7 cellular contexts compared by ENCODE assay signal in genomic region chr9:128689820-128690683, GRCh38. TPM values are rescaled to one million over a fixed set of nuclear protein-coding genes. Genes with fewer than 3 reads are reported as not detected.
DNase-seq lines count a peak whose midpoint lies in the region; ATAC-seq and TF ChIP-seq lines count a peak whose summit lies in the region.

No MANE protein-coding gene starts in this region.

- peak overlapping the region; percentile 91 for H3K4me2 ChIP-seq in KMS-11

- H3K4me3 ChIP-seq in KMS-11 (IDR thresholded peaks at IDR 0.05; ENCODE audit: insufficient read depth, low read depth, low read length) (no peak overlapping the region), lower lobe of right lung (peak overlapping the region; percentile 78)

- no peak for ATAC-seq in lower lobe of right lung
- no peak for ATAC-seq in HG03469 (IDR thresholded peaks at IDR 0.05; ENCODE audit: unreplicated experiment)

- H3K36me3 ChIP-seq in KMS-11 (ENCODE audit: insufficient read depth) (peaks cover 26% of the 10 kb centered on the region; the same call in 1 of the 2 replicates), lower lobe of right lung (peaks cover 41% of the 10 kb centered on the region)

- peaks cover 73% of the 10 kb centered on the region for H3K79me2 ChIP-seq in KMS-11 (ENCODE audit: insufficient read depth, low read depth)

- H3K27ac ChIP-seq in KMS-11 (peak overlapping the region; percentile 66), lower lobe of right lung (peak overlapping the region; percentile 69)

- intact Hi-C loops in lower lobe of right lung (cut with DNase I) = no loop called here

- H2AFZ ChIP-seq in KMS-11 (ENCODE audit: low read depth) = no peak overlapping the region

- TF ChIP-seq CTCF in GM13976 (IDR thresholded peaks at IDR 0.05; ENCODE audit: borderline replicate concordance, control extremely low read depth, extremely low read depth, insufficient read depth, missing control alignments) = no peak
- no peak for TF ChIP-seq CTCF in KMS-11 (conservative IDR thresholded peaks at IDR 0.05; ENCODE audit: low read depth, low read length)
- TF ChIP-seq CTCF in lower lobe of right lung (IDR thresholded peaks at IDR 0.05) = no peak

- H3K4me1 ChIP-seq in KMS-11 (ENCODE audit: low read depth, poor library complexity, severe bottlenecking) (peaks cover 69% of the 10 kb centered on the region), lower lobe of right lung (peaks cover 52% of the 10 kb centered on the region)

- H3K9ac ChIP-seq in KMS-11 = peak overlapping the region; percentile 79

- DNase-seq in GM13976 (ENCODE audit: low spot score) = peak; percentile 83
- DNase-seq in activated CD4-positive, CD25-positive, alpha-beta regulatory T cell treated with anti-CD3 and anti-CD28 coated beads, Interleukin-2, amount 50 U/mL, for 16 hours (ENCODE audit: low read depth, low spot score) = peak; percentile 30
- DNase-seq in dedifferentiated amniotic fluid mesenchymal stem cell (ENCODE audit: extremely low spot score) = peak; percentile 17
- peak; percentile 51 for DNase-seq in lower lobe of right lung
- DNase-seq in stimulated activated CD8-positive, alpha-beta memory T cell treated with anti-CD3 and anti-CD28 coated beads, Interleukin-4, amount 100 ng/mL, for 24 hours (ENCODE audit: low read depth) = peak; percentile 38

- H3K27me3 ChIP-seq in KMS-11 (ENCODE audit: insufficient read depth, low read depth) (no peaks in the 10 kb centered on the region; the same call in 1 of the 2 replicates), lower lobe of right lung (ENCODE audit: low read depth) (no peaks in the 10 kb centered on the region)

- H4K20me1 ChIP-seq in KMS-11 (ENCODE audit: insufficient read depth) = peaks cover 25% of the 10 kb centered on the region; the same call in 1 of the 2 replicates

- in situ Hi-C loops in GM13976 (cut with MboI; ENCODE audit: low sequenced_read_pairs, unreplicated experiment) = no loop called here

- H3K9me3 ChIP-seq in lower lobe of right lung = no peaks in the 10 kb centered on the region

RNA-seq across cellular contexts. Expression of gene SET, which starts 1.0 kb away (rescaled TPM):
- 197 TPM for total RNA-seq in lower lobe of right lung

RNA-seq across cellular contexts. Expression of gene PKN3, which starts 12.3 kb away (rescaled TPM):
- 11.1 TPM for total RNA-seq in lower lobe of right lung

RNA-seq across cellular contexts. Expression of gene DYNC2I2, which starts 33.4 kb away (rescaled TPM):
- total RNA-seq in lower lobe of right lung = 37.3 TPM

RNA-seq across cellular contexts. Expression of gene ZDHHC12, which starts 33.9 kb away (rescaled TPM):
- 29.4 TPM for total RNA-seq in lower lobe of right lung

Comparison
In these comparisons a context has a peak if more than half of its experiments do, and no peak if none do; other contexts are left out.
1. DNase-seq: peak in every context shown above with its lines; median percentile 83 in GM13976; 51 in lower lobe of right lung; 38 in stimulated activated CD8-positive, alpha-beta memory T cell treated with anti-CD3 and anti-CD28 coated beads, Interleukin-4, amount 100 ng/mL, for 24 hours; 30 in activated CD4-positive, CD25-positive, alpha-beta regulatory T cell treated with anti-CD3 and anti-CD28 coated beads, Interleukin-2, amount 50 U/mL, for 16 hours; 17 in dedifferentiated amniotic fluid mesenchymal stem cell.